In genomic region chr7:128863433-128863989, GRCh38 we compare ENCODE assay signal across 8 cellular contexts. TPM values are rescaled to one million over a fixed set of nuclear protein-coding genes. Genes with fewer than 3 reads are reported as not detected.
A peak's percentile ranks its signal among the peaks of the same experiment; 100 is the strongest.
DNase-seq lines count a peak whose midpoint lies in the region; ATAC-seq and TF ChIP-seq lines count a peak whose summit lies in the region.

No MANE protein-coding gene starts in this region.

- peak overlapping the region; percentile 88 for H3K4me3 Mint-ChIP-seq in endodermal cell

- intact Hi-C loops in cardiac septum (cut with DNase I), result no loop called here

- H3K9me3 ChIP-seq in cardiac muscle cell (ENCODE audit: low read depth) (no peaks in the 10 kb centered on the region), endodermal cell (ENCODE audit: control insufficient read depth, low read length) (no peaks in the 10 kb centered on the region)

- H3K27me3 Mint-ChIP-seq in endodermal cell (ENCODE audit: insufficient read depth), result peaks cover 20% of the 10 kb centered on the region

- peak; percentile 27 for ATAC-seq in HG02678 (IDR thresholded peaks at IDR 0.05; ENCODE audit: unreplicated experiment)

- peak overlapping the region; percentile 94 for H3K27ac Mint-ChIP-seq in endodermal cell

- H3K4me3 ChIP-seq in cardiac muscle cell (peak overlapping the region; percentile 63), endodermal cell (ENCODE audit: low read length) (peak overlapping the region; percentile 95)

- H3K4me1 Mint-ChIP-seq in endodermal cell, result peaks cover 22% of the 10 kb centered on the region

- peak overlapping the region; percentile 86 for H3K9ac ChIP-seq in endodermal cell (ENCODE audit: extremely low read depth, low read length, poor library complexity, severe bottlenecking)

- H3K27ac ChIP-seq in cardiac muscle cell (peak overlapping the region; percentile 24), endodermal cell (ENCODE audit: low read depth, low read length) (no peak overlapping the region), temporal lobe (ENCODE audit: low read depth, low read length) (peak overlapping the region; percentile 73)

- DNase-seq in cardiac muscle cell (ENCODE audit: low read depth in 1 of 2, low spot score in 1 of 2) (peak; percentile 67 to 77), cardiac septum (ENCODE audit: low spot score) (no peak), NCI-H1694 treated with DMSO at 0.1 percent for 48 hours (lab: John Stamatoyannopoulos, UW) (peak; percentile 66), endodermal cell (peak; percentile 87), myocyte (ENCODE audit: low read depth) (peak; percentile 87)
- peak; percentile 67 for DNase-seq in activated CD4-positive, alpha-beta T cell treated with anti-CD3 and anti-CD28 coated beads for 48 hours

- H3K27me3 ChIP-seq in cardiac muscle cell (peaks cover 7% of the 10 kb centered on the region), endodermal cell (ENCODE audit: control insufficient read depth, insufficient read depth, low read length, poor library complexity, severe bottlenecking) (peaks cover 10% of the 10 kb centered on the region)

- H3K4me1 ChIP-seq in cardiac muscle cell (ENCODE audit: low read depth), result peaks cover 12% of the 10 kb centered on the region
- H3K4me1 ChIP-seq in endodermal cell (ENCODE audit: control insufficient read depth, insufficient read depth, low read length), result no peaks in the 10 kb centered on the region

- WGBS in endodermal cell (ENCODE audit: insufficient coverage in 1 of 2, insufficient read length in 1 of 2), 2 experiments, result 8 to 9% methylated on average over 6 of the region's 6 CpGs

- TF ChIP-seq CTCF in cardiac muscle cell (IDR thresholded peaks at IDR 0.05; ENCODE audit: low read depth, low read length) (peak; percentile 61), endodermal cell (conservative IDR thresholded peaks at IDR 0.05) (peak; percentile 75)

- peaks cover 22% of the 10 kb centered on the region for H3K36me3 Mint-ChIP-seq in endodermal cell (ENCODE audit: low read depth)

- H3K36me3 ChIP-seq in cardiac muscle cell, result peaks cover 7% of the 10 kb centered on the region
- H3K36me3 ChIP-seq in endodermal cell (ENCODE audit: control insufficient read depth, insufficient read depth, low read length), result peaks cover 18% of the 10 kb centered on the region

- no peaks in the 10 kb centered on the region for H3K9me3 Mint-ChIP-seq in endodermal cell

RNA-seq across cellular contexts. Expression of gene ATP6V1F, which starts 0.9 kb away (rescaled TPM):
- 113 and 164 TPM in 2 replicates for total RNA-seq in cardiac muscle cell
- 284 and 330 TPM in 2 replicates for polyA plus RNA-seq in cardiac muscle cell
- total RNA-seq in cardiac septum, result 80.0 TPM
- total RNA-seq in endodermal cell, result 100 to 1,000 TPM; 122 to 157 TPM
- 128 TPM for polyA plus RNA-seq in endodermal cell (2013, experiment 1 of 2)
- 128 TPM for polyA plus RNA-seq in endodermal cell (2013, experiment 2 of 2)
- total RNA-seq in myocyte, result 172 and 222 TPM in 2 replicates
- polyA plus RNA-seq in myocyte (2012), result 468 TPM
- total RNA-seq in temporal lobe, result 57.0 TPM

RNA-seq across cellular contexts. Expression of gene FLNC, which starts 33.3 kb away (rescaled TPM):
- total RNA-seq in cardiac muscle cell (500 and 516 TPM in 2 replicates), cardiac septum (1,261 TPM), endodermal cell (10 to 100 TPM in 1 of 2 donors, 1 to 10 TPM in 1; 6.6 to 11.5 TPM), myocyte (703 and 1,085 TPM in 2 replicates), temporal lobe (4.2 TPM)
- 194 and 196 TPM in 2 replicates for polyA plus RNA-seq in cardiac muscle cell
- polyA plus RNA-seq in endodermal cell (2013, experiment 1 of 2), result 25.3 TPM
- 28.7 TPM for polyA plus RNA-seq in endodermal cell (2013, experiment 2 of 2)
- 401 TPM for polyA plus RNA-seq in myocyte (2012)

RNA-seq across cellular contexts. Expression of gene KCP, which starts 47.0 kb away (rescaled TPM):
- 0.49 and 1.2 TPM in 2 replicates for total RNA-seq in cardiac muscle cell
- polyA plus RNA-seq in cardiac muscle cell, result 1.6 TPM in 2 replicates
- 0.35 TPM for total RNA-seq in cardiac septum
- 10 to 100 TPM; 21.1 to 33.3 TPM for total RNA-seq in endodermal cell
- 8.3 TPM for polyA plus RNA-seq in endodermal cell (2013, experiment 1 of 2)
- polyA plus RNA-seq in endodermal cell (2013, experiment 2 of 2), result 6.5 TPM
- 0.19 and 0.42 TPM in 2 replicates for total RNA-seq in myocyte
- 0.57 TPM for polyA plus RNA-seq in myocyte (2012)
- 0.25 TPM for total RNA-seq in temporal lobe

Comparison
In these comparisons a context has a peak if more than half of its experiments do, and no peak if none do; other contexts are left out.
1. RNA of gene FLNC, which starts 33.3 kb away (total RNA-seq): 1,261 TPM in cardiac septum (single experiment), 703 to 1,085 TPM in myocyte and 500 to 516 TPM in cardiac muscle cell; 6.6 to 11.5 TPM in endodermal cell and 4.2 TPM in temporal lobe (single experiment); every median in the first group is over 10 times any median in the second.